16 cellular contexts compared by ENCODE assay signal in genomic region chr14:64439141-64439540, GRCh38. TPM values are rescaled to one million over a fixed set of nuclear protein-coding genes. Genes with fewer than 3 reads are reported as not detected.
DNase-seq lines count a peak whose midpoint lies in the region; ATAC-seq and TF ChIP-seq lines count a peak whose summit lies in the region.
"Had no signal": no experiment of that assay in that cellular context is flagged by ENCODE, and none has a peak within 500 bp of the region (broad histone marks: within the 10 kb centered on the region; RNA-seq: fewer than 3 reads in every experiment).

No MANE protein-coding gene starts in this region.

- H3K36me3 ChIP-seq in hepatocyte (replicated peaks; ENCODE audit: insufficient read depth, low read depth) (no peaks in the 10 kb centered on the region), upper lobe of left lung (peaks cover 0 to 65% (median 13%) of the 10 kb centered on the region in 4 donors)

- peak overlapping the region; percentile 9 for H3K4me2 ChIP-seq in hepatocyte

- no peaks in the 10 kb centered on the region for H3K27me3 Mint-ChIP-seq in activated CD8-positive, alpha-beta T cell treated with anti-CD3 and anti-CD28 coated beads for 36 hours
- H3K27me3 Mint-ChIP-seq in activated CD8-positive, alpha-beta T cell treated with anti-CD3 and anti-CD28 coated beads, Interleukin-2, amount 10 ng/mL, durations not matched to agents 7 days and 5 days (ENCODE audit: low read depth), result no peaks in the 10 kb centered on the region
- no peaks in the 10 kb centered on the region for H3K27me3 Mint-ChIP-seq in activated T-helper 17 cell treated with anti-CD3 and anti-CD28 coated beads, Interleukin-2, amount 50 U/mL, for 72 hours
- H3K27me3 Mint-ChIP-seq: activated CD4-positive, alpha-beta T cell treated with anti-CD3 and anti-CD28 coated beads for 36 hours; CD4-positive, alpha-beta memory T cell had no signal

- H3K4me3 ChIP-seq in hepatocyte (no peak overlapping the region), upper lobe of left lung (no peak overlapping the region)
- H3K4me3 ChIP-seq: spleen had no signal

- H3K9me3 ChIP-seq in hepatocyte (ENCODE audit: low read depth) (no peaks in the 10 kb centered on the region), upper lobe of left lung (no peaks in the 10 kb centered on the region)
- H3K9me3 ChIP-seq: spleen had no signal

- H4K20me1 ChIP-seq in hepatocyte (ENCODE audit: insufficient read depth, poor library complexity, severe bottlenecking), result no peaks in the 10 kb centered on the region

- H3K4me3 Mint-ChIP-seq in activated CD8-positive, alpha-beta T cell treated with anti-CD3 and anti-CD28 coated beads for 36 hours, result no peak overlapping the region
- H3K4me3 Mint-ChIP-seq in activated CD8-positive, alpha-beta T cell treated with anti-CD3 and anti-CD28 coated beads, Interleukin-2, amount 10 ng/mL, durations not matched to agents 7 days and 5 days, result no peak overlapping the region
- H3K4me3 Mint-ChIP-seq in activated T-helper 17 cell treated with anti-CD3 and anti-CD28 coated beads, Interleukin-2, amount 50 U/mL, for 72 hours, result no peak overlapping the region
- H3K4me3 Mint-ChIP-seq in stimulated activated effector memory CD8-positive, alpha-beta T cell treated with anti-CD3 and anti-CD28 coated beads, Interleukin-12 subunit alpha, Interleukin-12 subunit beta, amount 100 ng/mL, for 72 hours, result no peak overlapping the region
- H3K4me3 Mint-ChIP-seq: activated CD4-positive, alpha-beta T cell treated with anti-CD3 and anti-CD28 coated beads for 36 hours; CD4-positive, alpha-beta memory T cell had no signal

- peaks cover 75% of the 10 kb centered on the region for H3K36me3 Mint-ChIP-seq in activated CD8-positive, alpha-beta T cell treated with anti-CD3 and anti-CD28 coated beads for 36 hours (ENCODE audit: low read depth)
- peaks cover 79% of the 10 kb centered on the region for H3K36me3 Mint-ChIP-seq in activated CD8-positive, alpha-beta T cell treated with anti-CD3 and anti-CD28 coated beads, Interleukin-2, amount 10 ng/mL, durations not matched to agents 7 days and 5 days (ENCODE audit: low read depth)
- peaks cover 100% of the 10 kb centered on the region for H3K36me3 Mint-ChIP-seq in activated T-helper 17 cell treated with anti-CD3 and anti-CD28 coated beads, Interleukin-2, amount 50 U/mL, for 72 hours (ENCODE audit: low read depth)
- H3K36me3 Mint-ChIP-seq in stimulated activated effector memory CD8-positive, alpha-beta T cell treated with anti-CD3 and anti-CD28 coated beads, Interleukin-12 subunit alpha, Interleukin-12 subunit beta, amount 100 ng/mL, for 72 hours, result peaks cover 99% of the 10 kb centered on the region

- peaks cover 9% of the 10 kb centered on the region for H3K4me1 ChIP-seq in hepatocyte (ENCODE audit: insufficient read depth)
- no peaks in the 10 kb centered on the region for H3K4me1 ChIP-seq in upper lobe of left lung

- peak overlapping the region; percentile 5 for H3K27ac Mint-ChIP-seq in activated CD8-positive, alpha-beta T cell treated with anti-CD3 and anti-CD28 coated beads for 36 hours
- no peak overlapping the region for H3K27ac Mint-ChIP-seq in activated CD8-positive, alpha-beta T cell treated with anti-CD3 and anti-CD28 coated beads, Interleukin-2, amount 10 ng/mL, durations not matched to agents 7 days and 5 days
- peak overlapping the region; percentile 76 for H3K27ac Mint-ChIP-seq in activated T-helper 17 cell treated with anti-CD3 and anti-CD28 coated beads, Interleukin-2, amount 50 U/mL, for 72 hours
- peak overlapping the region; percentile 45 for H3K27ac Mint-ChIP-seq in stimulated activated effector memory CD8-positive, alpha-beta T cell treated with anti-CD3 and anti-CD28 coated beads, Interleukin-12 subunit alpha, Interleukin-12 subunit beta, amount 100 ng/mL, for 72 hours

- TF ChIP-seq CTCF in activated CD8-positive, alpha-beta T cell treated with anti-CD3 and anti-CD28 coated beads for 36 hours (IDR thresholded peaks at IDR 0.05), result no peak
- TF ChIP-seq CTCF in hepatocyte (IDR thresholded peaks at IDR 0.05; ENCODE audit: poor library complexity), result no peak
- no peak for TF ChIP-seq CTCF in upper lobe of left lung (IDR thresholded peaks at IDR 0.05)

- ATAC-seq in activated CD8-positive, alpha-beta T cell treated with anti-CD3 and anti-CD28 coated beads for 36 hours, result no peak
- ATAC-seq in activated CD8-positive, alpha-beta T cell treated with anti-CD3 and anti-CD28 coated beads, Interleukin-2, amount 10 ng/mL, durations not matched to agents 7 days and 5 days, result no peak
- no peak for ATAC-seq in activated T-helper 17 cell treated with anti-CD3 and anti-CD28 coated beads, Interleukin-2, amount 50 U/mL, for 72 hours (replicated peaks)
- no peak for ATAC-seq in stimulated activated effector memory CD8-positive, alpha-beta T cell treated with anti-CD3 and anti-CD28 coated beads, Interleukin-12 subunit alpha, Interleukin-12 subunit beta, amount 100 ng/mL, for 72 hours
- no peak for ATAC-seq in upper lobe of left lung (ENCODE audit: low FRiP score in 2 of 2)

- TF ChIP-seq EP300 in upper lobe of left lung (IDR thresholded peaks at IDR 0.05), result no peak

- H3K27ac ChIP-seq in hepatocyte (peak overlapping the region; percentile 92), upper lobe of left lung (peak overlapping the region in 1 of 4 donors; percentile 52)
- H3K27ac ChIP-seq: spleen had no signal

- no peaks in the 10 kb centered on the region for H3K79me2 ChIP-seq in hepatocyte

- intact Hi-C loops in activated CD8-positive, alpha-beta T cell treated with anti-CD3 and anti-CD28 coated beads for 36 hours (cut with micrococcal nuclease), result no loop called here

- H3K27me3 ChIP-seq in hepatocyte, result no peaks in the 10 kb centered on the region
- H3K27me3 ChIP-seq in upper lobe of left lung, result no peaks in the 10 kb centered on the region
- H3K27me3 ChIP-seq: spleen had no signal

- DNase-seq in activated CD8-positive, alpha-beta T cell treated with anti-CD3 and anti-CD28 coated beads for 36 hours, result no peak
- DNase-seq in activated CD8-positive, alpha-beta T cell treated with anti-CD3 and anti-CD28 coated beads, Interleukin-2, amount 10 ng/mL, durations not matched to agents 7 days and 5 days, result no peak
- no peak for DNase-seq in hepatocyte (ENCODE audit: low spot score)
- no peak for DNase-seq in stimulated activated effector memory CD8-positive, alpha-beta T cell treated with anti-CD3 and anti-CD28 coated beads, Interleukin-12 subunit alpha, Interleukin-12 subunit beta, amount 100 ng/mL, for 72 hours (ENCODE audit: low spot score in 2 of 2)
- DNase-seq in upper lobe of left lung, result no peak
- no peak for DNase-seq in H4 (ENCODE audit: low spot score)
- DNase-seq in occipital lobe (lab: John Stamatoyannopoulos, UW), result no peak
- DNase-seq: activated CD4-positive, alpha-beta T cell treated with anti-CD3 and anti-CD28 coated beads for 36 hours; activated T-cell treated with anti-CD3 and anti-CD28 coated beads, Interleukin-2, amount 50 U/mL, for 48 hours; CD4-positive, alpha-beta memory T cell; NCI-H2029; NCI-H524; posterior cingulate gyrus; SIG-M5; spleen had no signal

- CTCF ChIA-PET in activated CD8-positive, alpha-beta T cell treated with anti-CD3 and anti-CD28 coated beads for 36 hours (lab: Charles Lee), result interaction anchor here (0.6 to 3.5 kb wide), 3 partner anchors 9 to 43 kb away, joined by 4 to 31 read pairs (median 4); no protein-coding TSS in a partner anchor
- CTCF ChIA-PET in activated CD8-positive, alpha-beta T cell treated with anti-CD3 and anti-CD28 coated beads, Interleukin-2, amount 10 ng/mL, durations not matched to agents 7 days and 5 days (lab: Charles Lee), result interaction anchor here (0.7 to 3.7 kb wide), 4 partner anchors 9 to 95 kb away, joined by 3 to 33 read pairs (median 3); no protein-coding TSS in a partner anchor

- TF ChIP-seq POLR2A in upper lobe of left lung (IDR thresholded peaks at IDR 0.05), result no peak

- no peak overlapping the region for H2AFZ ChIP-seq in hepatocyte

- POLR2A ChIA-PET in activated CD8-positive, alpha-beta T cell treated with anti-CD3 and anti-CD28 coated beads for 36 hours (lab: Charles Lee), result interaction anchor here (1.6 kb wide), 1 partner anchor 52 kb away, joined by 3 read pairs; no protein-coding TSS in a partner anchor
- POLR2A ChIA-PET in activated CD8-positive, alpha-beta T cell treated with anti-CD3 and anti-CD28 coated beads, Interleukin-2, amount 10 ng/mL, durations not matched to agents 7 days and 5 days (lab: Charles Lee), result no interaction called here

- no peaks in the 10 kb centered on the region for H3K9me3 Mint-ChIP-seq in activated CD8-positive, alpha-beta T cell treated with anti-CD3 and anti-CD28 coated beads for 36 hours
- no peaks in the 10 kb centered on the region for H3K9me3 Mint-ChIP-seq in activated CD8-positive, alpha-beta T cell treated with anti-CD3 and anti-CD28 coated beads, Interleukin-2, amount 10 ng/mL, durations not matched to agents 7 days and 5 days (ENCODE audit: insufficient read depth)
- no peaks in the 10 kb centered on the region for H3K9me3 Mint-ChIP-seq in activated T-helper 17 cell treated with anti-CD3 and anti-CD28 coated beads, Interleukin-2, amount 50 U/mL, for 72 hours
- H3K9me3 Mint-ChIP-seq in stimulated activated effector memory CD8-positive, alpha-beta T cell treated with anti-CD3 and anti-CD28 coated beads, Interleukin-12 subunit alpha, Interleukin-12 subunit beta, amount 100 ng/mL, for 72 hours, result no peaks in the 10 kb centered on the region
- H3K9me3 Mint-ChIP-seq: CD4-positive, alpha-beta memory T cell had no signal

- peaks cover 23% of the 10 kb centered on the region for H3K4me1 Mint-ChIP-seq in activated CD8-positive, alpha-beta T cell treated with anti-CD3 and anti-CD28 coated beads for 36 hours (ENCODE audit: low read depth)
- peaks cover 22% of the 10 kb centered on the region for H3K4me1 Mint-ChIP-seq in activated CD8-positive, alpha-beta T cell treated with anti-CD3 and anti-CD28 coated beads, Interleukin-2, amount 10 ng/mL, durations not matched to agents 7 days and 5 days (ENCODE audit: low read depth)
- H3K4me1 Mint-ChIP-seq in activated T-helper 17 cell treated with anti-CD3 and anti-CD28 coated beads, Interleukin-2, amount 50 U/mL, for 72 hours, result peaks cover 18% of the 10 kb centered on the region
- H3K4me1 Mint-ChIP-seq in stimulated activated effector memory CD8-positive, alpha-beta T cell treated with anti-CD3 and anti-CD28 coated beads, Interleukin-12 subunit alpha, Interleukin-12 subunit beta, amount 100 ng/mL, for 72 hours, result peaks cover 23% of the 10 kb centered on the region

- 92% methylated on average over 6 of the region's 6 CpGs for WGBS in hepatocyte (ENCODE audit: low lambda C conversion rate, missing lambda C conversion rate)
- 96% methylated on average over 6 of the region's 6 CpGs for WGBS in upper lobe of left lung, 2 donors

- H3K9me2 ChIP-seq in hepatocyte (replicated peaks; ENCODE audit: insufficient read depth), result no peaks in the 10 kb centered on the region

RNA-seq across cellular contexts. Expression of gene AKAP5, which starts 26.2 kb away (rescaled TPM):
- 1 to 10 TPM; 1.3 to 1.6 TPM for total RNA-seq in activated CD8-positive, alpha-beta T cell treated with anti-CD3 and anti-CD28 coated beads for 36 hours
- total RNA-seq in activated CD8-positive, alpha-beta T cell treated with anti-CD3 and anti-CD28 coated beads, Interleukin-2, amount 10 ng/mL, durations not matched to agents 7 days and 5 days, result 1 to 10 TPM; 1.9 to 2.1 TPM
- total RNA-seq in activated T-helper 17 cell treated with anti-CD3 and anti-CD28 coated beads, Interleukin-2, amount 50 U/mL, for 72 hours, result 1 to 10 TPM in 1 of 2 donors, under 1 TPM in 1; 0.82 to 1.0 TPM
- total RNA-seq in hepatocyte, result 7.8 and 9.4 TPM in 2 replicates
- 0.60 and 1.4 TPM in 2 replicates for polyA plus RNA-seq in hepatocyte
- total RNA-seq in upper lobe of left lung, result 1 to 10 TPM; 1.0 to 5.4 (median 2.5) TPM
- 0.81 and 1.5 TPM in 2 replicates for total RNA-seq in H4 (2014; rRNA removed; shearing (Covaris generic))
- total RNA-seq in occipital lobe, result 31.7 TPM

RNA-seq across cellular contexts. Expression of gene MTHFD1, which starts 51.0 kb away (rescaled TPM):
- total RNA-seq in activated CD8-positive, alpha-beta T cell treated with anti-CD3 and anti-CD28 coated beads for 36 hours, result 100 to 1,000 TPM; 237 to 241 TPM
- total RNA-seq in activated CD8-positive, alpha-beta T cell treated with anti-CD3 and anti-CD28 coated beads, Interleukin-2, amount 10 ng/mL, durations not matched to agents 7 days and 5 days, result 100 to 1,000 TPM; 231 to 238 TPM
- total RNA-seq in activated T-helper 17 cell treated with anti-CD3 and anti-CD28 coated beads, Interleukin-2, amount 50 U/mL, for 72 hours, result 100 to 1,000 TPM; 142 to 282 TPM
- total RNA-seq in hepatocyte (19.5 and 29.5 TPM in 2 replicates), upper lobe of left lung (10 to 100 TPM; 16.8 to 59.8 (median 29.6) TPM), occipital lobe (27.9 TPM)
- polyA plus RNA-seq in hepatocyte, result 24.4 and 31.9 TPM in 2 replicates
- total RNA-seq in H4 (2014; rRNA removed; shearing (Covaris generic)), result 38.0 and 57.8 TPM in 2 replicates
